22 cellular contexts compared by ENCODE assay signal in genomic region chr1:183098349-183098748, GRCh38.
DNase-seq lines count a peak whose midpoint lies in the region; ATAC-seq and TF ChIP-seq lines count a peak whose summit lies in the region.
"Had no signal": no experiment of that assay in that cellular context is flagged by ENCODE, and none has a peak within 500 bp of the region (broad histone marks: within the 10 kb centered on the region; RNA-seq: fewer than 3 reads in every experiment).

No MANE protein-coding gene starts in this region.

- H3K9me2 ChIP-seq in GM23338 (ENCODE audit: insufficient read depth) = no peaks in the 10 kb centered on the region

- H3F3A ChIP-seq in GM23338 (replicated peaks; ENCODE audit: low read depth) = no peaks in the 10 kb centered on the region

- no peak for TF ChIP-seq POLR2A in testis (IDR thresholded peaks at IDR 0.05)

- H3K79me2 ChIP-seq in GM23338 (replicated peaks; ENCODE audit: insufficient read depth) = peaks cover 74% of the 10 kb centered on the region

- CTCF ChIA-PET in activated CD4-positive, alpha-beta memory T cell treated with anti-CD3 and anti-CD28 coated beads for 36 hours (lab: Charles Lee) = no interaction called here

- H2AFZ ChIP-seq in GM23338 = no peak overlapping the region

- POLR2A ChIA-PET in activated CD4-positive, alpha-beta memory T cell treated with anti-CD3 and anti-CD28 coated beads for 36 hours (lab: Charles Lee) = no interaction called here

- no peak for TF ChIP-seq CTCF in GM23338 (conservative IDR thresholded peaks at IDR 0.05; ENCODE audit: low read depth in 2 of 2)
- TF ChIP-seq CTCF in colonic mucosa (IDR thresholded peaks at IDR 0.05) = no peak
- no peak for TF ChIP-seq CTCF in mucosa of descending colon (IDR thresholded peaks at IDR 0.05)
- TF ChIP-seq CTCF in testis (IDR thresholded peaks at IDR 0.05) = no peak

- H3K9ac ChIP-seq in colonic mucosa (ENCODE audit: low read depth in 2 of 2, low read length in 2 of 2) (no peak overlapping the region), stomach smooth muscle (ENCODE audit: low read length in 2 of 2) (no peak overlapping the region)

- H3K27me3 Mint-ChIP-seq in GM23338 (ENCODE audit: insufficient read depth, low read depth, poor library complexity) = no peaks in the 10 kb centered on the region
- peaks cover 10% of the 10 kb centered on the region for H3K27me3 Mint-ChIP-seq in activated CD4-positive, alpha-beta memory T cell treated with anti-CD3 and anti-CD28 coated beads for 36 hours
- H3K27me3 Mint-ChIP-seq: type B pancreatic cell had no signal

- DNase-seq in GM23338 (ENCODE audit: low spot score) (no peak), colonic mucosa (no peak), mucosa of descending colon (no peak), testis (no peak)
- no peak for DNase-seq in activated CD4-positive, alpha-beta memory T cell treated with anti-CD3 and anti-CD28 coated beads for 36 hours
- DNase-seq: activated CD4-positive, alpha-beta T cell treated with anti-CD3 and anti-CD28 coated beads, Interleukin-2, amount 50 U/mL, for 48 hours; activated CD4-positive, CD25-positive, alpha-beta regulatory T cell treated with anti-CD3 and anti-CD28 coated beads, Interleukin-2, amount 50 U/mL, for 72 hours; activated naive CD4-positive, alpha-beta T cell; activated naive CD8-positive, alpha-beta T cell treated with anti-CD3 and anti-CD28 coated beads, Interleukin-2, amount 50 U/mL, for 24 hours; MV-4-11; naive thymus-derived CD4-positive, alpha-beta T cell; NCI-H1436 treated with DMSO at 0.1 percent for 48 hours; NCI-H748 treated with DMSO at 0.1 percent for 48 hours; occipital lobe had no signal

- H4K20me1 ChIP-seq in GM23338 (replicated peaks; ENCODE audit: insufficient read depth) = no peaks in the 10 kb centered on the region

- no peaks in the 10 kb centered on the region for H3K9me3 ChIP-seq in colonic mucosa
- no peaks in the 10 kb centered on the region for H3K9me3 ChIP-seq in mucosa of descending colon
- no peaks in the 10 kb centered on the region for H3K9me3 ChIP-seq in stomach smooth muscle (ENCODE audit: control insufficient read depth in 2 of 2, low read length in 2 of 2)
- H3K9me3 ChIP-seq in testis = no peaks in the 10 kb centered on the region
- H3K9me3 ChIP-seq: HAP-1 had no signal

- no peak overlapping the region for H3K4me3 ChIP-seq in GM23338
- H3K4me3 ChIP-seq in colonic mucosa = no peak overlapping the region
- no peak overlapping the region for H3K4me3 ChIP-seq in mucosa of descending colon
- no peak overlapping the region for H3K4me3 ChIP-seq in stomach smooth muscle (ENCODE audit: low read length in 2 of 2)
- H3K4me3 ChIP-seq in testis = no peak overlapping the region
- H3K4me3 ChIP-seq: HAP-1 had no signal

- H3K27me3 ChIP-seq in GM23338 (ENCODE audit: insufficient read depth) = no peaks in the 10 kb centered on the region
- no peaks in the 10 kb centered on the region for H3K27me3 ChIP-seq in colonic mucosa
- no peaks in the 10 kb centered on the region for H3K27me3 ChIP-seq in stomach smooth muscle (ENCODE audit: control insufficient read depth in 1 of 2, insufficient read depth in 2 of 2, low read length in 2 of 2)
- H3K27me3 ChIP-seq in testis = no peaks in the 10 kb centered on the region

- H3K9me3 Mint-ChIP-seq in GM23338 = no peaks in the 10 kb centered on the region
- H3K9me3 Mint-ChIP-seq in activated CD4-positive, alpha-beta memory T cell treated with anti-CD3 and anti-CD28 coated beads for 36 hours = no peaks in the 10 kb centered on the region
- H3K9me3 Mint-ChIP-seq: activated naive CD8-positive, alpha-beta T cell treated with anti-CD3 and anti-CD28 coated beads, Interleukin-2, amount 50 U/mL, for 24 hours; stimulated activated naive CD8-positive, alpha-beta T cell treated with anti-CD3 and anti-CD28 coated beads, Interleukin-15, Interleukin-2, amounts not matched to agents 100 ng/mL and 50 ng/mL, for 24 hours; T-helper 2 cell treated with Interferon-gamma antibody and Interleukin-4, amounts not matched to agents 5 μg/mL and 100 μg/mL, for 36 hours; type B pancreatic cell had no signal

- peaks cover 30% of the 10 kb centered on the region for H3K4me1 Mint-ChIP-seq in GM23338
- no peaks in the 10 kb centered on the region for H3K4me1 Mint-ChIP-seq in activated CD4-positive, alpha-beta memory T cell treated with anti-CD3 and anti-CD28 coated beads for 36 hours (ENCODE audit: low read depth)
- H3K4me1 Mint-ChIP-seq: activated naive CD8-positive, alpha-beta T cell treated with anti-CD3 and anti-CD28 coated beads, Interleukin-2, amount 50 U/mL, for 24 hours; naive thymus-derived CD4-positive, alpha-beta T cell had no signal

- no peak overlapping the region for H3K4me3 Mint-ChIP-seq in GM23338
- H3K4me3 Mint-ChIP-seq in activated CD4-positive, alpha-beta memory T cell treated with anti-CD3 and anti-CD28 coated beads for 36 hours = no peak overlapping the region
- H3K4me3 Mint-ChIP-seq: activated naive CD8-positive, alpha-beta T cell treated with anti-CD3 and anti-CD28 coated beads, Interleukin-2, amount 50 U/mL, for 24 hours; naive thymus-derived CD4-positive, alpha-beta T cell; stimulated activated naive CD8-positive, alpha-beta T cell treated with anti-CD3 and anti-CD28 coated beads, Interleukin-15, Interleukin-2, amounts not matched to agents 100 ng/mL and 50 ng/mL, for 24 hours; T-helper 2 cell treated with Interferon-gamma antibody and Interleukin-4, amounts not matched to agents 5 μg/mL and 100 μg/mL, for 36 hours; type B pancreatic cell had no signal

- intact Hi-C loops in colonic mucosa (cut with DNase I) (no loop called here), mucosa of descending colon (cut with DNase I, micrococcal nuclease) (no loop called here), testis (cut with DNase I; ENCODE audit: low total_unique reads) (no loop called here)
- intact Hi-C loops in activated CD4-positive, alpha-beta memory T cell treated with anti-CD3 and anti-CD28 coated beads for 36 hours (cut with micrococcal nuclease) = no loop called here

- H3K36me3 ChIP-seq in GM23338 (ENCODE audit: insufficient read depth) (no peaks in the 10 kb centered on the region), colonic mucosa (no peaks in the 10 kb centered on the region), mucosa of descending colon (ENCODE audit: low read depth) (no peaks in the 10 kb centered on the region), stomach smooth muscle (ENCODE audit: control insufficient read depth in 2 of 2, insufficient read depth in 2 of 2, low read length in 2 of 2) (peaks cover 2 to 3% of the 10 kb centered on the region in 2 donors), testis (ENCODE audit: low read depth, missing control alignments) (no peaks in the 10 kb centered on the region)

- 88% methylated on average over 2 of the region's 2 CpGs for WGBS in testis, 2 donors

- peak overlapping the region; percentile 28; the same call in 1 of the 2 replicates for H3K4me2 ChIP-seq in GM23338

- no peak overlapping the region for H3K27ac Mint-ChIP-seq in GM23338
- H3K27ac Mint-ChIP-seq in activated CD4-positive, alpha-beta memory T cell treated with anti-CD3 and anti-CD28 coated beads for 36 hours = no peak overlapping the region
- H3K27ac Mint-ChIP-seq: activated naive CD8-positive, alpha-beta T cell treated with anti-CD3 and anti-CD28 coated beads, Interleukin-2, amount 50 U/mL, for 24 hours; naive thymus-derived CD4-positive, alpha-beta T cell; stimulated activated naive CD8-positive, alpha-beta T cell treated with anti-CD3 and anti-CD28 coated beads, Interleukin-15, Interleukin-2, amounts not matched to agents 100 ng/mL and 50 ng/mL, for 24 hours; T-helper 2 cell treated with Interferon-gamma antibody and Interleukin-4, amounts not matched to agents 5 μg/mL and 100 μg/mL, for 36 hours; type B pancreatic cell had no signal

- peaks cover 2% of the 10 kb centered on the region; the same call in 1 of the 3 replicates for H3K36me3 Mint-ChIP-seq in GM23338 (ENCODE audit: low read depth)
- H3K36me3 Mint-ChIP-seq in activated CD4-positive, alpha-beta memory T cell treated with anti-CD3 and anti-CD28 coated beads for 36 hours = no peaks in the 10 kb centered on the region
- H3K36me3 Mint-ChIP-seq: naive thymus-derived CD4-positive, alpha-beta T cell had no signal

- ATAC-seq in GM23338 (no peak), mucosa of descending colon (peak; percentile 37), HG03108 (IDR thresholded peaks at IDR 0.05; ENCODE audit: unreplicated experiment) (no peak)
- ATAC-seq: activated naive CD8-positive, alpha-beta T cell treated with anti-CD3 and anti-CD28 coated beads, Interleukin-2, amount 50 U/mL, for 24 hours; left lobe of liver; naive thymus-derived CD4-positive, alpha-beta T cell had no signal

- H3K27ac ChIP-seq in GM23338 (ENCODE audit: low read depth) (0 out of 2 replicates have a peak overlapping the region, but pooled peaks have one; percentile 79), colonic mucosa (peak overlapping the region; percentile 43), stomach smooth muscle (ENCODE audit: low read length) (peak overlapping the region; percentile 56), testis (no peak overlapping the region)
- H3K27ac ChIP-seq: C4-2B had no signal

- peaks cover 63% of the 10 kb centered on the region for H3K4me1 ChIP-seq in GM23338 (ENCODE audit: insufficient read depth)
- no peaks in the 10 kb centered on the region for H3K4me1 ChIP-seq in colonic mucosa
- H3K4me1 ChIP-seq in mucosa of descending colon (ENCODE audit: low read depth) = peaks cover 6% of the 10 kb centered on the region
- H3K4me1 ChIP-seq in stomach smooth muscle (ENCODE audit: control insufficient read depth, insufficient read depth, low read length) = peaks cover 51% of the 10 kb centered on the region
- H3K4me1 ChIP-seq in testis = peaks cover 30% of the 10 kb centered on the region

TF ChIP-seq in GM23338, 12 proteins besides CTCF, POLR2A, EP300 and RAD21 (continues in another document):
- TF ChIP-seq EZH2phosphoT487 (IDR thresholded peaks at IDR 0.05; ENCODE audit: unreplicated experiment) (no peak), NANOG (IDR thresholded peaks at IDR 0.05; ENCODE audit: borderline replicate concordance) (no peak), JUNB (IDR thresholded peaks at IDR 0.05; ENCODE audit: unreplicated experiment) (no peak), EZH2 (IDR thresholded peaks at IDR 0.05; ENCODE audit: low read depth, unreplicated experiment) (no peak), CREB1 (CRISPR knock-in tag; IDR thresholded peaks at IDR 0.05; ENCODE audit: low read depth) (no peak), STAT1 (IDR thresholded peaks at IDR 0.05; ENCODE audit: unreplicated experiment) (no peak), ZNF114 (CRISPR knock-in tag; IDR thresholded peaks at IDR 0.05) (no peak), ZNF331 (CRISPR knock-in tag; IDR thresholded peaks at IDR 0.05; ENCODE audit: low read depth) (no peak)

Comparison
In these comparisons a context has a peak if more than half of its experiments do, and no peak if none do; other contexts are left out.
1. H3K27ac ChIP-seq: peak in GM23338 (single experiment), colonic mucosa (single experiment) and stomach smooth muscle (single experiment); none in testis (0 of 2).